24 cellular contexts compared by ENCODE assay signal in genomic region chr15:54609152-54609551, GRCh38.
"Had no signal": no experiment of that assay in that cellular context is flagged by ENCODE, and none has a peak within 500 bp of the region (broad histone marks: within the 10 kb centered on the region; RNA-seq: fewer than 3 reads in every experiment).

No MANE protein-coding gene starts in this region.

- H3K27ac ChIP-seq: colonic mucosa, coronary artery, dorsolateral prefrontal cortex, epithelial cell of prostate, esophagus muscularis mucosa, esophagus squamous epithelium, foreskin keratinocyte, gastrocnemius medialis, gastroesophageal sphincter, heart left ventricle, heart right ventricle had no signal

- DNase-seq: colonic mucosa; cortex of kidney; dermis blood vessel endothelial cell; dorsolateral prefrontal cortex; effector CD4-positive, alpha-beta T cell; effector CD8-positive, alpha-beta T cell; effector memory CD4-positive, alpha-beta T cell; effector memory CD8-positive, alpha-beta T cell; endodermal cell; erythroblast; esophagus squamous epithelium; foreskin fibroblast; foreskin keratinocyte; foreskin melanocyte; gastrocnemius medialis; glutamatergic neuron; head of caudate nucleus; heart left ventricle; heart right ventricle had no signal

- H3K36me3 ChIP-seq: colonic mucosa, esophagus muscularis mucosa, esophagus squamous epithelium, gastrocnemius medialis, gastroesophageal sphincter, heart left ventricle, heart right ventricle had no signal

- H3K27ac Mint-ChIP-seq: dendritic cell treated with granulocyte-macrophage colony-stimulating factor and Interleukin-4, amounts not matched to agents 40 ng/mL and 50 ng/mL, for 4 days; effector memory CD8-positive, alpha-beta T cell; endodermal cell had no signal

- H3K9me3 Mint-ChIP-seq: effector memory CD8-positive, alpha-beta T cell; endodermal cell had no signal

- H3K4me3 ChIP-seq: colonic mucosa, coronary artery, dorsolateral prefrontal cortex, esophagus muscularis mucosa, esophagus squamous epithelium, gastrocnemius medialis, gastroesophageal sphincter, heart left ventricle, heart right ventricle had no signal

- H3K27me3 ChIP-seq: colonic mucosa, dorsolateral prefrontal cortex, esophagus muscularis mucosa, esophagus squamous epithelium, foreskin keratinocyte, gastrocnemius medialis, gastroesophageal sphincter, heart left ventricle, heart right ventricle had no signal

- H3K27me3 Mint-ChIP-seq: dendritic cell treated with granulocyte-macrophage colony-stimulating factor and Interleukin-4, amounts not matched to agents 40 ng/mL and 50 ng/mL, for 4 days; effector memory CD8-positive, alpha-beta T cell had no signal

- H3K4me3 Mint-ChIP-seq: dendritic cell treated with granulocyte-macrophage colony-stimulating factor and Interleukin-4, amounts not matched to agents 40 ng/mL and 50 ng/mL, for 4 days; effector memory CD8-positive, alpha-beta T cell; endodermal cell had no signal

- H3K9me3 ChIP-seq: colonic mucosa, esophagus muscularis mucosa, esophagus squamous epithelium, gastrocnemius medialis, gastroesophageal sphincter, heart left ventricle, heart right ventricle had no signal
